Comparison of ENCODE assay signal across 27 cellular contexts in the genomic region with DNA sequence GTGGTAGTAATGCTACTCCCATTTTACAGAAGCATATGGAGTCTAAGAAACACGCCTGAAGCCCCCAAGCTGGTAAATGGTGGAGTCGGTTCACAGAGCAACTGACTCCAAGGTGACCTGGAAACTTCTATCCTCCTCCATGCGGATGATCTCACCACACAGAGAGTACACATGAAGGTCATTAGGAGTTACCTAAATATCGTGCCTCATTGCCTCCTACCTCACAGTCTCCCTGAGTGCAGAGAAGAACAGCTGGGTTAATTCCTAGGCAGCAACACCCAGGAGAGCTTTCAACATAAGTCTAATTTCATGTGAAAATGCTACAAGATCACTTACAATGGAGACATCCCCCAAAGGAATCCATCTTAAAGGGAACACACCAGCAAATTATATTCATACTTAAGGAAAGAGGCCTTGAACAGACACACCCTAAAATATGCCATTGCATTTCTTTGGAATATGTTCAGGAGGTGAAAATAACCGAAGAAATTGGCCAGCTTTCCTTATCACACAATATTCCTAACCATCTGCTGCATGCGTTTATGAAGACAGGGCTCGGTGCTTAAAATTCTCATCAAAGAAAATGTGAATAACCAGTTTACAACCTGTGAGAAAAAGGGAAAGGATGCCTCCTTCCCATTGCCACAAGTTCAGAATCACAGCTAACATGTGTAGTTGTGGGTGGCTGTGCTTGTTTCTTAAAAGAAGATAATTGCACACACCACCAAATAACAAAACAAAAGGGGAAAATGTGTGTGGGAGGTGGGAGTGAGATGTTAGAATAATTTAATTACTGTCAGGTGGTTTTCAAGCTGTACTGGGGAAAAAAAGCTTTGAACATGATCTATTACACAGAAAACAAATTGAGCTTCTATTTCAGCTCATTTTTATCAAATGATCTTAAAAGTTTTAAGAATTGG.
DNase-seq lines count a peak whose midpoint lies in the region; ATAC-seq, FAIRE-seq and TF ChIP-seq lines count a peak whose summit lies in the region.
"Had no signal": no experiment of that assay in that cellular context is flagged by ENCODE, and none has a peak within 500 bp of the region (broad histone marks: within the 10 kb centered on the region; RNA-seq: fewer than 3 reads in every experiment).

No MANE protein-coding gene starts in this region.

- no peaks in the 10 kb centered on the region for H3K4me1 Mint-ChIP-seq in activated T-cell treated with anti-CD3 and anti-CD28 coated beads, Interleukin-2, amount 50 U/mL, for 24 hours (ENCODE audit: low read depth)
- H3K4me1 Mint-ChIP-seq in T-helper 2 cell treated with Interferon-gamma antibody and Interleukin-4, amounts not matched to agents 5 μg/mL and 100 μg/mL, for 36 hours (ENCODE audit: low read depth) = no peaks in the 10 kb centered on the region
- H3K4me1 Mint-ChIP-seq: activated CD4-positive, alpha-beta T cell treated with anti-CD3 and anti-CD28 coated beads for 36 hours; activated naive CD4-positive, alpha-beta T cell treated with anti-CD3 and anti-CD28 coated beads, Interleukin-2, amount 10 ng/mL, durations not matched to agents 7 days and 5 days; naive B cell; stimulated activated memory B cell treated with anti-CD40 and anti-IgM and Interleukin-4, amounts not matched to agents 10 μg/mL and 1 μg/mL and 100 μg/mL, for 72 hours had no signal

- H3K27me3 Mint-ChIP-seq in activated T-cell treated with anti-CD3 and anti-CD28 coated beads, Interleukin-2, amount 50 U/mL, for 24 hours = no peaks in the 10 kb centered on the region
- H3K27me3 Mint-ChIP-seq in T-helper 2 cell treated with Interferon-gamma antibody and Interleukin-4, amounts not matched to agents 5 μg/mL and 100 μg/mL, for 36 hours (ENCODE audit: low read depth) = no peaks in the 10 kb centered on the region
- H3K27me3 Mint-ChIP-seq: activated CD4-positive, alpha-beta T cell treated with anti-CD3 and anti-CD28 coated beads for 36 hours; activated naive CD4-positive, alpha-beta T cell treated with anti-CD3 and anti-CD28 coated beads, Interleukin-2, amount 10 ng/mL, durations not matched to agents 7 days and 5 days; naive B cell; progenitor cell of endocrine pancreas; stimulated activated memory B cell treated with anti-CD40 and anti-IgM and Interleukin-4, amounts not matched to agents 10 μg/mL and 1 μg/mL and 100 μg/mL, for 72 hours; type B pancreatic cell had no signal

- no peaks in the 10 kb centered on the region for H3K27me3 ChIP-seq in left ventricle myocardium inferior (ENCODE audit: low read depth)
- H3K27me3 ChIP-seq: body of pancreas, left lung, neutrophil had no signal

- no peaks in the 10 kb centered on the region for H3K36me3 ChIP-seq in left ventricle myocardium inferior
- H3K36me3 ChIP-seq: left lung, neutrophil had no signal

- TF ChIP-seq CTCF in left ventricle myocardium inferior (IDR thresholded peaks at IDR 0.05; ENCODE audit: borderline replicate concordance) = no peak

- H3K9me3 ChIP-seq in left ventricle myocardium inferior (replicated peaks) = peaks cover 12% of the 10 kb centered on the region
- H3K9me3 ChIP-seq: body of pancreas, left lung, neutrophil had no signal

- no peak overlapping the region for H3K27ac Mint-ChIP-seq in activated T-cell treated with anti-CD3 and anti-CD28 coated beads, Interleukin-2, amount 50 U/mL, for 24 hours
- H3K27ac Mint-ChIP-seq in T-helper 2 cell treated with Interferon-gamma antibody and Interleukin-4, amounts not matched to agents 5 μg/mL and 100 μg/mL, for 36 hours = no peak overlapping the region
- H3K27ac Mint-ChIP-seq: activated CD4-positive, alpha-beta T cell treated with anti-CD3 and anti-CD28 coated beads for 36 hours; activated CD8-positive, alpha-beta T cell treated with anti-CD3 and anti-CD28 coated beads for 36 hours; activated naive CD4-positive, alpha-beta T cell treated with anti-CD3 and anti-CD28 coated beads, Interleukin-2, amount 10 ng/mL, durations not matched to agents 7 days and 5 days; naive B cell; progenitor cell of endocrine pancreas; stimulated activated memory B cell treated with anti-CD40 and anti-IgM and Interleukin-4, amounts not matched to agents 10 μg/mL and 1 μg/mL and 100 μg/mL, for 72 hours; type B pancreatic cell had no signal

- intact Hi-C loops in Right ventricle myocardium superior (cut with DNase I) = no loop called here
- intact Hi-C loops in left ventricle myocardium inferior (cut with micrococcal nuclease) = no loop called here
- intact Hi-C loops in sciatic nerve (cut with DNase I) = no loop called here

- H3K4me3 ChIP-seq in left ventricle myocardium inferior = no peak overlapping the region
- H3K4me3 ChIP-seq: body of pancreas, left lung had no signal

- peak; percentile 67 for FAIRE-seq in endometrium (lab: Jason Lieb, UNC)
- FAIRE-seq: endothelial cell of umbilical vein had no signal

- no peak overlapping the region for H3K27ac ChIP-seq in left ventricle myocardium inferior (replicated peaks)
- H3K27ac ChIP-seq: body of pancreas, left lung, neutrophil had no signal

- no peak overlapping the region for H3K4me3 Mint-ChIP-seq in activated T-cell treated with anti-CD3 and anti-CD28 coated beads, Interleukin-2, amount 50 U/mL, for 24 hours
- no peak overlapping the region for H3K4me3 Mint-ChIP-seq in T-helper 2 cell treated with Interferon-gamma antibody and Interleukin-4, amounts not matched to agents 5 μg/mL and 100 μg/mL, for 36 hours
- H3K4me3 Mint-ChIP-seq: activated CD4-positive, alpha-beta T cell treated with anti-CD3 and anti-CD28 coated beads for 36 hours; activated CD8-positive, alpha-beta T cell treated with anti-CD3 and anti-CD28 coated beads for 36 hours; activated naive CD4-positive, alpha-beta T cell treated with anti-CD3 and anti-CD28 coated beads, Interleukin-2, amount 10 ng/mL, durations not matched to agents 7 days and 5 days; naive B cell; stimulated activated memory B cell treated with anti-CD40 and anti-IgM and Interleukin-4, amounts not matched to agents 10 μg/mL and 1 μg/mL and 100 μg/mL, for 72 hours; type B pancreatic cell had no signal

- H3K36me3 Mint-ChIP-seq in activated T-cell treated with anti-CD3 and anti-CD28 coated beads, Interleukin-2, amount 50 U/mL, for 24 hours (ENCODE audit: low read depth) = no peaks in the 10 kb centered on the region
- H3K36me3 Mint-ChIP-seq in T-helper 2 cell treated with Interferon-gamma antibody and Interleukin-4, amounts not matched to agents 5 μg/mL and 100 μg/mL, for 36 hours (ENCODE audit: low read depth) = no peaks in the 10 kb centered on the region
- H3K36me3 Mint-ChIP-seq: activated naive CD4-positive, alpha-beta T cell treated with anti-CD3 and anti-CD28 coated beads, Interleukin-2, amount 10 ng/mL, durations not matched to agents 7 days and 5 days; naive B cell; stimulated activated memory B cell treated with anti-CD40 and anti-IgM and Interleukin-4, amounts not matched to agents 10 μg/mL and 1 μg/mL and 100 μg/mL, for 72 hours; type B pancreatic cell had no signal

- no peaks in the 10 kb centered on the region for H3K9me3 Mint-ChIP-seq in activated T-cell treated with anti-CD3 and anti-CD28 coated beads, Interleukin-2, amount 50 U/mL, for 24 hours
- H3K9me3 Mint-ChIP-seq in T-helper 2 cell treated with Interferon-gamma antibody and Interleukin-4, amounts not matched to agents 5 μg/mL and 100 μg/mL, for 36 hours = peaks cover 4% of the 10 kb centered on the region
- H3K9me3 Mint-ChIP-seq: activated naive CD4-positive, alpha-beta T cell treated with anti-CD3 and anti-CD28 coated beads, Interleukin-2, amount 10 ng/mL, durations not matched to agents 7 days and 5 days; type B pancreatic cell had no signal

- DNase-seq in Right ventricle myocardium superior (no peak), left ventricle myocardium inferior (no peak), NCI-H2171 treated with DMSO at 0.1 percent for 48 hours (lab: John Stamatoyannopoulos, UW) (peak; percentile 61), sciatic nerve (ENCODE audit: low spot score) (no peak), NCI-H226 (no peak)
- DNase-seq in activated T-cell treated with anti-CD3 and anti-CD28 coated beads, Interleukin-2, amount 50 U/mL, for 24 hours = no peak
- DNase-seq in T-helper 2 cell treated with Interferon-gamma antibody and Interleukin-4, amounts not matched to agents 5 μg/mL and 100 μg/mL, for 36 hours (ENCODE audit: low spot score) = no peak
- DNase-seq: activated CD4-positive, alpha-beta T cell treated with anti-CD3 and anti-CD28 coated beads for 36 hours; activated CD8-positive, alpha-beta memory T cell treated with anti-CD3 and anti-CD28 coated beads, Interleukin-2, amount 50 U/mL, for 48 hours; activated CD8-positive, alpha-beta T cell treated with anti-CD3 and anti-CD28 coated beads for 36 hours; activated naive CD4-positive, alpha-beta T cell treated with anti-CD3 and anti-CD28 coated beads, Interleukin-2, amount 10 ng/mL, durations not matched to agents 7 days and 5 days; body of pancreas; DND-41; Karpas-422; left lung; naive B cell; NCI-H1694; SHP77 treated with DMSO at 0.1 percent for 48 hours; substantia nigra; T-helper 9 cell had no signal

- ATAC-seq in Right ventricle myocardium superior (ENCODE audit: poor library complexity) (peak; percentile 36), sciatic nerve (peak; percentile 91)
- ATAC-seq: activated CD4-positive, alpha-beta T cell treated with anti-CD3 and anti-CD28 coated beads for 36 hours; activated CD8-positive, alpha-beta T cell treated with anti-CD3 and anti-CD28 coated beads for 36 hours; body of pancreas; left lung; Panc1 had no signal

- peaks cover 13% of the 10 kb centered on the region for H3K4me1 ChIP-seq in left ventricle myocardium inferior
- H3K4me1 ChIP-seq: left lung had no signal
